In genomic region chr1:228849011-228849541, GRCh38 we compare ENCODE assay signal across 11 cellular contexts.
DNase-seq lines count a peak whose midpoint lies in the region; ATAC-seq and TF ChIP-seq lines count a peak whose summit lies in the region.
"Had no signal": no experiment of that assay in that cellular context is flagged by ENCODE, and none has a peak within 500 bp of the region (broad histone marks: within the 10 kb centered on the region; RNA-seq: fewer than 3 reads in every experiment).

No MANE protein-coding gene starts in this region.

- DNase-seq in left colon (no peak), GM13977 (ENCODE audit: low spot score) (no peak), GM13976 (ENCODE audit: low spot score) (no peak)
- DNase-seq in stimulated activated CD4-positive, alpha-beta T cell treated with anti-CD3 and anti-CD28 coated beads, Interleukin-4, amount 100 ng/mL, for 24 hours, result no peak
- no peak for DNase-seq in CD4-positive, alpha-beta memory T cell
- DNase-seq: brain microvascular endothelial cell; stimulated activated CD4-positive, alpha-beta T cell treated with anti-CD3 and anti-CD28 coated beads, Interleukin-2, amount 100 ng/mL, for 48 hours had no signal

- no peak overlapping the region for H3K4me3 ChIP-seq in CD4-positive, alpha-beta memory T cell (ENCODE audit: low read length in 2 of 2)
- H3K4me3 ChIP-seq: BLaER1 had no signal

- H3K4me1 Mint-ChIP-seq in CD4-positive, alpha-beta memory T cell, result no peaks in the 10 kb centered on the region

- H3K27me3 ChIP-seq in CD4-positive, alpha-beta memory T cell (ENCODE audit: insufficient read depth, low read length), result no peaks in the 10 kb centered on the region
- H3K27me3 ChIP-seq: BLaER1, brain microvascular endothelial cell had no signal

- peak; percentile 83 for ATAC-seq in GM18498 (IDR thresholded peaks at IDR 0.05; ENCODE audit: unreplicated experiment)
- ATAC-seq in GM21528 (IDR thresholded peaks at IDR 0.05; ENCODE audit: low FRiP score, unreplicated experiment), result peak; percentile 81
- ATAC-seq in HG03558 (IDR thresholded peaks at IDR 0.05; ENCODE audit: extremely low read depth, unreplicated experiment), result peak; percentile 61
- ATAC-seq in left colon, result peak; percentile 80

- H3K9me3 ChIP-seq in CD4-positive, alpha-beta memory T cell (ENCODE audit: control insufficient read depth in 1 of 2, low read length in 2 of 2), result no peaks in the 10 kb centered on the region

- no peak overlapping the region for H3K4me3 Mint-ChIP-seq in CD4-positive, alpha-beta memory T cell

- POLR2A ChIA-PET in CD4-positive, alpha-beta memory T cell (lab: Charles Lee; ENCODE audit: partially characterized antibody), result no interaction called here

- TF ChIP-seq CTCF in GM13977 (IDR thresholded peaks at IDR 0.05; ENCODE audit: extremely low read depth, insufficient read depth, missing control alignments) (no peak), GM13976 (IDR thresholded peaks at IDR 0.05; ENCODE audit: borderline replicate concordance, control extremely low read depth, extremely low read depth, insufficient read depth, missing control alignments) (no peak)

- no peak overlapping the region for H3K27ac Mint-ChIP-seq in CD4-positive, alpha-beta memory T cell

- no peaks in the 10 kb centered on the region for H3K27me3 Mint-ChIP-seq in CD4-positive, alpha-beta memory T cell

- H3K27ac ChIP-seq in CD4-positive, alpha-beta memory T cell (ENCODE audit: low read depth, low read length), result no peak overlapping the region
- H3K27ac ChIP-seq: BLaER1, brain microvascular endothelial cell had no signal

- CTCF ChIA-PET in CD4-positive, alpha-beta memory T cell (lab: Charles Lee; ENCODE audit: partially characterized antibody), result no interaction called here

- intact Hi-C loops in left colon (cut with DNase I, micrococcal nuclease), result no loop called here
- intact Hi-C loops in CD4-positive, alpha-beta memory T cell (cut with micrococcal nuclease), result no loop called here

- H3K36me3 Mint-ChIP-seq in CD4-positive, alpha-beta memory T cell, result no peaks in the 10 kb centered on the region

- no peaks in the 10 kb centered on the region for H3K4me1 ChIP-seq in CD4-positive, alpha-beta memory T cell (ENCODE audit: insufficient read depth, low read length)

- in situ Hi-C loops in GM13977 (cut with MboI; ENCODE audit: low pct_unique_long_range_greater_than_20kb, low sequenced_read_pairs, unreplicated experiment), result no loop called here
- in situ Hi-C loops in GM13976 (cut with MboI; ENCODE audit: low sequenced_read_pairs, unreplicated experiment), result no loop called here

- H3K9me3 Mint-ChIP-seq in CD4-positive, alpha-beta memory T cell, result peaks cover 0 to 4% (median 0%) of the 10 kb centered on the region in 8 donors

- no peaks in the 10 kb centered on the region for H3K36me3 ChIP-seq in CD4-positive, alpha-beta memory T cell (ENCODE audit: insufficient read depth, low read length)
- H3K36me3 ChIP-seq: BLaER1, brain microvascular endothelial cell had no signal
